ENCODE assay signal across 19 cellular contexts in the genomic region with DNA sequence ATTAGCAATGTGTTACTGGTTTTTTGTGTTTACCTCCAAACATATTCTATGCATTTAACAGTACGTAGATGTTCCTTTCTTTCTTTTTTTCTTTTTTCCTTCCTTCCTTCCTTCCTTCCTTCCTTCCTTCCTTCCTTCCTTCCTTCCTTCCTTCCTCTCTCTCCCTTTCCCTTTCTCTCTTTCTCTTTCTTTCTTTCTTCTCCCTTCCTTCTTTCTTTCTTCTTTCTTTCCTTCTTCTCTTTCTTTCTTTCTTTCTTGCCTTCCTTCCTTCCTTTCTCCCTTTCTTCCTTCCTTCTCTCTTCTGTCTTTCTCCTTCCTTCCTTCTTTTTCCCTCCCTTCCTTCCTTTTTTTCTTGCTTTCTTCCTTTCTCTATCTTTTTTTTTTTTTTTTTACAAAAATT. TPM values are rescaled to one million over a fixed set of nuclear protein-coding genes. Genes with fewer than 3 reads are reported as not detected.
"Had no signal": no experiment of that assay in that cellular context is flagged by ENCODE, and none has a peak within 500 bp of the region (broad histone marks: within the 10 kb centered on the region; RNA-seq: fewer than 3 reads in every experiment).

No MANE protein-coding gene starts in this region.

- H3K9me3 ChIP-seq: gastrocnemius medialis, neutrophil, testis, upper lobe of right lung, vagina had no signal

- H3K27ac ChIP-seq: epithelial cell of prostate, esophagus muscularis mucosa, gastrocnemius medialis, heart right ventricle, neutrophil, testis, tibial nerve, upper lobe of right lung, vagina had no signal

- H3K9me3 Mint-ChIP-seq: nephron progenitor cell had no signal

- H3K4me3 Mint-ChIP-seq: effector memory CD8-positive, alpha-beta T cell; naive thymus-derived CD4-positive, alpha-beta T cell; nephron progenitor cell; stimulated activated naive B cell treated with anti-CD40 and anti-IgM and Interleukin-4, amounts not matched to agents 10 μg/mL and 1 μg/mL and 100 μg/mL, for 72 hours; stimulated activated naive CD8-positive, alpha-beta T cell treated with anti-CD3 and anti-CD28 coated beads, Interleukin-15, amount 100 ng/mL, for 72 hours had no signal

- H3K27me3 ChIP-seq: esophagus muscularis mucosa, gastrocnemius medialis, heart right ventricle, neutrophil, testis, tibial nerve, upper lobe of right lung, vagina had no signal

- H3K4me3 ChIP-seq: esophagus muscularis mucosa, gastrocnemius medialis, heart right ventricle, testis, tibial nerve, upper lobe of right lung, vagina had no signal

- H3K4me1 Mint-ChIP-seq: naive thymus-derived CD4-positive, alpha-beta T cell; nephron progenitor cell; stimulated activated naive B cell treated with anti-CD40 and anti-IgM and Interleukin-4, amounts not matched to agents 10 μg/mL and 1 μg/mL and 100 μg/mL, for 72 hours; stimulated activated naive CD8-positive, alpha-beta T cell treated with anti-CD3 and anti-CD28 coated beads, Interleukin-15, amount 100 ng/mL, for 72 hours had no signal

- H3K36me3 Mint-ChIP-seq: naive thymus-derived CD4-positive, alpha-beta T cell; stimulated activated naive B cell treated with anti-CD40 and anti-IgM and Interleukin-4, amounts not matched to agents 10 μg/mL and 1 μg/mL and 100 μg/mL, for 72 hours had no signal

- H3K36me3 ChIP-seq: esophagus muscularis mucosa, heart right ventricle, neutrophil, tibial nerve, upper lobe of right lung, vagina had no signal

- ATAC-seq: effector memory CD8-positive, alpha-beta T cell; gastrocnemius medialis; left lobe of liver; naive thymus-derived CD4-positive, alpha-beta T cell; sciatic nerve; stimulated activated naive B cell treated with anti-CD40 and anti-IgM and Interleukin-4, amounts not matched to agents 10 μg/mL and 1 μg/mL and 100 μg/mL, for 72 hours; stimulated activated naive CD8-positive, alpha-beta T cell treated with anti-CD3 and anti-CD28 coated beads, Interleukin-15, amount 100 ng/mL, for 72 hours; upper lobe of right lung had no signal

- DNase-seq: effector memory CD8-positive, alpha-beta T cell; gastrocnemius medialis; heart right ventricle; islet precursor cell; naive thymus-derived CD4-positive, alpha-beta T cell; nephron progenitor cell; stimulated activated CD4-positive, alpha-beta T cell treated with anti-CD3 and anti-CD28 coated beads, Interleukin-2, amount 100 ng/mL, for 24 hours; stimulated activated CD4-positive, alpha-beta T cell treated with anti-CD3 and anti-CD28 coated beads, Interleukin-4, amount 100 ng/mL, for 4 hours; stimulated activated naive B cell treated with anti-CD40 and anti-IgM and Interleukin-4, amounts not matched to agents 10 μg/mL and 1 μg/mL and 100 μg/mL, for 72 hours; stimulated activated naive CD8-positive, alpha-beta T cell treated with anti-CD3 and anti-CD28 coated beads, Interleukin-15, amount 100 ng/mL, for 72 hours; testis; upper lobe of right lung had no signal

- H3K27ac Mint-ChIP-seq: effector memory CD8-positive, alpha-beta T cell; naive thymus-derived CD4-positive, alpha-beta T cell; nephron progenitor cell; stimulated activated naive B cell treated with anti-CD40 and anti-IgM and Interleukin-4, amounts not matched to agents 10 μg/mL and 1 μg/mL and 100 μg/mL, for 72 hours; stimulated activated naive CD8-positive, alpha-beta T cell treated with anti-CD3 and anti-CD28 coated beads, Interleukin-15, amount 100 ng/mL, for 72 hours had no signal

- H3K4me1 ChIP-seq: gastrocnemius medialis, testis, tibial nerve, upper lobe of right lung, vagina had no signal

RNA-seq across cellular contexts. Expression of a gene that starts 46.2 kb away (rescaled TPM):
- total RNA-seq: naive thymus-derived CD4-positive, alpha-beta T cell had no signal
- polyA plus RNA-seq: naive thymus-derived CD4-positive, alpha-beta T cell had no signal
